In the genomic region with DNA sequence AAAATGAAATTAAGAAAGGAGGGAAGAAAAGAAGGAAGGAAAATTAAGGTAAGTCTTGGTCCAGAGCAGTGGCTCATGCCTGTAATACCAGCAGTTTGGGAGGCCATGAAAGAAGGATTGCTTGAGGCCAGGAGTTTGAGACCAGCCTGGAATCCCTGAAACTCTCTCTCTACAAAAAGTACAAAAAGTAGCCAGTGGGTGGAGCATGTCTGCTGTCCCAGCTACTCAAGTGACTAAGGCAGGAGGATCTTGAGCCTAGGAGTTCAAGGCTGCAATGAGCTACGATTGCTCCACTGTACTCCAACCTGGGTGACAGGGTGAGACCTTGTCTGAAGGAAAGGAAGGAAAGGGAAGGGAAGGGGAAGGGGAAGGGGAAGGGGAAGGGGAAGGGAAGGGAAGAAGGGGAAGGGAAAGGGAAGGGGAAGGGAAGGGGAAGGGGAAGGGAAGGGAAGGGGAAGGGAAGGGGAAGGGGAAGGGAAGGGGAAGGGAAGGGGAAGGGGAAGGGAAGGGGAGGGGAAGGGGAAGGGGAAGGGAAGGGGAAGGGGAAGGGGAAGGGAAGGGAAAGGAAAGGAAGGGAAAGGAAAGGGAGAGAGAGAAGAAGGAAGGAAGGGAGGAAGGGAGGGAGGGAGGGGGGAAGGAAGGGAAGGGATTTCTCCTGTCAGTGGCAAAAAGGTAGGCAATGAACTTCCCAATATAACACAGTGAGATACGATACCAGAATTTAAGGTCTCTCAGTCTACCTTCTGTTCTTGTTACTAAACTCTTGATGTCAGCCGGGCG, we compare ENCODE assay signal across 17 cellular contexts.
DNase-seq lines count a peak whose midpoint lies in the region; ATAC-seq and TF ChIP-seq lines count a peak whose summit lies in the region.
"Had no signal": no experiment of that assay in that cellular context is flagged by ENCODE, and none has a peak within 500 bp of the region (broad histone marks: within the 10 kb centered on the region; RNA-seq: fewer than 3 reads in every experiment).

No MANE protein-coding gene starts in this region.

- DNase-seq in GM12864 (ENCODE audit: low read depth): no peak
- DNase-seq in HT1080 (ENCODE audit: low read depth): peak; percentile 44
- DNase-seq in adipocyte (ENCODE audit: low read depth): peak; percentile 10
- DNase-seq in mesendoderm: peak; percentile 81
- no peak for DNase-seq in stomach
- DNase-seq in activated CD4-positive, alpha-beta T cell treated with anti-CD3 and anti-CD28 coated beads for 36 hours: no peak
- DNase-seq in left lobe of liver (ENCODE audit: low spot score): no peak
- DNase-seq in NK-92 (lab: John Stamatoyannopoulos, UW; ENCODE audit: unreplicated experiment): no peak
- DNase-seq: activated CD4-positive, alpha-beta memory T cell treated with anti-CD3 and anti-CD28 coated beads, Interleukin-2, amount 10 ng/mL, durations not matched to agents 7 days and 5 days; CD8-positive, alpha-beta memory T cell; effector memory CD4-positive, alpha-beta T cell; left lung; NCI-H2227 treated with DMSO at 0.1 percent for 48 hours; RPMI8226; T-helper 9 cell had no signal

- H3K23ac ChIP-seq in mesendoderm (ENCODE audit: low read length): no peak overlapping the region

- no peak overlapping the region for H3K4ac ChIP-seq in mesendoderm (ENCODE audit: low read depth, low read length)

- H3K27me3 ChIP-seq in adipocyte (replicated peaks; ENCODE audit: control insufficient read depth, insufficient read depth, low read length): no peaks in the 10 kb centered on the region
- H3K27me3 ChIP-seq in mesendoderm (ENCODE audit: insufficient read depth, low read length, poor library complexity): no peaks in the 10 kb centered on the region
- no peaks in the 10 kb centered on the region for H3K27me3 ChIP-seq in stomach
- H3K27me3 ChIP-seq: left lung had no signal

- no CpG with 5 or more reads among the region's 4 CpGs for WGBS in mesendoderm (ENCODE audit: extremely low coverage, insufficient coverage, low lambda C conversion rate)
- 85 to 96% (median 90%) methylated on average over 4 of the region's 4 CpGs for whole genome bisulfite sequencing in stomach, 5 donors

- CTCF ChIA-PET in activated CD4-positive, alpha-beta T cell treated with anti-CD3 and anti-CD28 coated beads for 36 hours (lab: Charles Lee): no interaction called here

- H3K4me1 ChIP-seq in adipocyte (ENCODE audit: control insufficient read depth, insufficient read depth, low read length): no peaks in the 10 kb centered on the region
- no peaks in the 10 kb centered on the region for H3K4me1 ChIP-seq in mesendoderm (ENCODE audit: control insufficient read depth, low read depth, low read length)
- no peaks in the 10 kb centered on the region for H3K4me1 ChIP-seq in stomach
- H3K4me1 ChIP-seq: left lung had no signal

- H3K27ac ChIP-seq in mesendoderm (ENCODE audit: low read depth, low read length) (no peak overlapping the region), stomach (no peak overlapping the region)
- H3K27ac ChIP-seq: left lung had no signal

- no peak overlapping the region for H4K8ac ChIP-seq in mesendoderm (ENCODE audit: low read depth, low read length)

- no peaks in the 10 kb centered on the region for H3K79me2 ChIP-seq in mesendoderm (ENCODE audit: control insufficient read depth, insufficient read depth, low read length)

- H3K4me2 ChIP-seq in mesendoderm (ENCODE audit: low read length): no peak overlapping the region

- no peaks in the 10 kb centered on the region for H3K36me3 Mint-ChIP-seq in activated CD4-positive, alpha-beta T cell treated with anti-CD3 and anti-CD28 coated beads for 36 hours (ENCODE audit: low read depth)
- H3K36me3 Mint-ChIP-seq: CD8-positive, alpha-beta memory T cell had no signal

- H3K9me3 ChIP-seq in adipocyte (ENCODE audit: control insufficient read depth, low read length) (peaks cover 20% of the 10 kb centered on the region), stomach (no peaks in the 10 kb centered on the region)

- no peaks in the 10 kb centered on the region for H3K4me1 Mint-ChIP-seq in activated CD4-positive, alpha-beta T cell treated with anti-CD3 and anti-CD28 coated beads for 36 hours
- H3K4me1 Mint-ChIP-seq: activated CD4-positive, alpha-beta memory T cell treated with anti-CD3 and anti-CD28 coated beads, Interleukin-2, amount 10 ng/mL, durations not matched to agents 7 days and 5 days; CD8-positive, alpha-beta memory T cell; nephron had no signal

- ATAC-seq in activated CD4-positive, alpha-beta T cell treated with anti-CD3 and anti-CD28 coated beads for 36 hours: no peak
- ATAC-seq in left lobe of liver: no peak
- ATAC-seq: left lung had no signal

- H3K36me3 ChIP-seq in adipocyte (ENCODE audit: control insufficient read depth, insufficient read depth, low read length, severe bottlenecking) (no peaks in the 10 kb centered on the region), mesendoderm (ENCODE audit: control insufficient read depth, insufficient read depth, low read length) (no peaks in the 10 kb centered on the region), stomach (no peaks in the 10 kb centered on the region)
- H3K36me3 ChIP-seq: left lung had no signal

- no peak overlapping the region for H2BK120ac ChIP-seq in mesendoderm (ENCODE audit: low read depth, low read length)

- no peak overlapping the region for H3K4me3 Mint-ChIP-seq in activated CD4-positive, alpha-beta T cell treated with anti-CD3 and anti-CD28 coated beads for 36 hours
- H3K4me3 Mint-ChIP-seq: activated CD4-positive, alpha-beta memory T cell treated with anti-CD3 and anti-CD28 coated beads, Interleukin-2, amount 10 ng/mL, durations not matched to agents 7 days and 5 days; CD8-positive, alpha-beta memory T cell; nephron had no signal

- no peak for TF ChIP-seq POLR2A in stomach (IDR thresholded peaks at IDR 0.05)

- POLR2A ChIA-PET in activated CD4-positive, alpha-beta T cell treated with anti-CD3 and anti-CD28 coated beads for 36 hours (lab: Charles Lee): no interaction called here

- no peaks in the 10 kb centered on the region for H3K79me1 ChIP-seq in mesendoderm (ENCODE audit: low read length)

- no peak overlapping the region for H2BK5ac ChIP-seq in mesendoderm (ENCODE audit: low read length)

- no peak overlapping the region for H3K27ac Mint-ChIP-seq in activated CD4-positive, alpha-beta T cell treated with anti-CD3 and anti-CD28 coated beads for 36 hours
- H3K27ac Mint-ChIP-seq: activated CD4-positive, alpha-beta memory T cell treated with anti-CD3 and anti-CD28 coated beads, Interleukin-2, amount 10 ng/mL, durations not matched to agents 7 days and 5 days; activated T-helper 2 cell treated with anti-CD3 and anti-CD28 coated beads, Interferon-gamma antibody, Interleukin-2, Interleukin-4, amounts not matched to agents 10 μg/mL and 5 μg/mL and 100 μg/mL, durations not matched to agents 14 hours and 24 hours and 36 hours; CD8-positive, alpha-beta memory T cell; nephron had no signal

- H3K27me3 Mint-ChIP-seq in activated CD4-positive, alpha-beta T cell treated with anti-CD3 and anti-CD28 coated beads for 36 hours: peaks cover 13% of the 10 kb centered on the region
- H3K27me3 Mint-ChIP-seq: activated CD4-positive, alpha-beta memory T cell treated with anti-CD3 and anti-CD28 coated beads, Interleukin-2, amount 10 ng/mL, durations not matched to agents 7 days and 5 days had no signal

- H2BK15ac ChIP-seq in mesendoderm (replicated peaks; ENCODE audit: low read depth): no peak overlapping the region

- no peak overlapping the region for H3K18ac ChIP-seq in mesendoderm (ENCODE audit: low read length)

- no peak overlapping the region for H3K9ac ChIP-seq in adipocyte (ENCODE audit: low read length)
- H3K9ac ChIP-seq in mesendoderm (ENCODE audit: low read length): no peak overlapping the region

- intact Hi-C loops in stomach (cut with DNase I; ENCODE audit: low total_unique reads): no loop called here
- intact Hi-C loops in activated CD4-positive, alpha-beta T cell treated with anti-CD3 and anti-CD28 coated beads for 36 hours (cut with DNase I, micrococcal nuclease): no loop called here

- no peak for TF ChIP-seq EP300 in stomach (IDR thresholded peaks at IDR 0.05)

- TF ChIP-seq CTCF in GM12864 (IDR thresholded peaks at IDR 0.05; ENCODE audit: low read depth, low read length, missing control alignments) (peak; percentile 30), stomach (IDR thresholded peaks at IDR 0.05) (no peak)

- no peak overlapping the region for H3K56ac ChIP-seq in mesendoderm (ENCODE audit: low read length)

- peaks cover 2% of the 10 kb centered on the region for H3K9me3 Mint-ChIP-seq in activated CD4-positive, alpha-beta T cell treated with anti-CD3 and anti-CD28 coated beads for 36 hours (ENCODE audit: low read depth)
- H3K9me3 Mint-ChIP-seq: activated CD4-positive, alpha-beta memory T cell treated with anti-CD3 and anti-CD28 coated beads, Interleukin-2, amount 10 ng/mL, durations not matched to agents 7 days and 5 days; activated T-helper 2 cell treated with anti-CD3 and anti-CD28 coated beads, Interferon-gamma antibody, Interleukin-2, Interleukin-4, amounts not matched to agents 10 μg/mL and 5 μg/mL and 100 μg/mL, durations not matched to agents 14 hours and 24 hours and 36 hours had no signal

- H4K5ac ChIP-seq in mesendoderm (ENCODE audit: low read length): no peak overlapping the region

- no peak overlapping the region for H3K4me3 ChIP-seq in GM12864 (ENCODE audit: low read depth, low read length)
- no peak overlapping the region for H3K4me3 ChIP-seq in adipocyte (ENCODE audit: low read length)
- H3K4me3 ChIP-seq in mesendoderm (ENCODE audit: low read length): no peak overlapping the region
- no peak overlapping the region for H3K4me3 ChIP-seq in stomach
- H3K4me3 ChIP-seq: left lung had no signal

- no peak overlapping the region for H2AK5ac ChIP-seq in mesendoderm (ENCODE audit: low read length)

Comparison
In these comparisons a context has a peak if more than half of its experiments do, and no peak if none do; other contexts are left out.
1. DNase-seq: peak in HT1080 (single experiment), adipocyte (single experiment) and mesendoderm (single experiment); none in GM12864 (single experiment), stomach (single experiment), activated CD4-positive, alpha-beta T cell treated with anti-CD3 and anti-CD28 coated beads for 36 hours (single experiment), left lobe of liver (single experiment) and NK-92 (single experiment).